In genomic region chr6:13487122-13488014, GRCh38 we compare ENCODE assay signal across 8 cellular contexts. TPM values are rescaled to one million over a fixed set of nuclear protein-coding genes. Genes with fewer than 3 reads are reported as not detected.
DNase-seq lines count a peak whose midpoint lies in the region; ATAC-seq, FAIRE-seq and TF ChIP-seq lines count a peak whose summit lies in the region.

TSS of gene GFOD1 (minus strand) at chr6:13487600. CDS start at chr6:13486890, 710 bp downstream.

- FAIRE-seq in D721Med (lab: Jason Lieb, UNC) = no peak

- H3K4me2 ChIP-seq in OCI-LY3 (ENCODE audit: low read length) = peak within 1 kb of the TSS; percentile 97

- peaks cover 24% of the 10 kb centered on the region for H3K4me1 ChIP-seq in HUES6 (ENCODE audit: control insufficient read depth, insufficient read depth, low read length)
- H3K4me1 ChIP-seq in OCI-LY3 (ENCODE audit: low read length) = peaks cover 14% of the 10 kb centered on the region
- peaks cover 9 to 10% of the 10 kb centered on the region in 2 donors for H3K4me1 ChIP-seq in esophagus (ENCODE audit: control insufficient read depth in 2 of 2, insufficient read depth in 2 of 2, low read length in 1 of 2)
- H3K4me1 ChIP-seq in mucosa of stomach (ENCODE audit: control insufficient read depth, insufficient read depth, low read length) = peaks cover 26% of the 10 kb centered on the region

- H3K27ac Mint-ChIP-seq in activated T-cell treated with anti-CD3 and anti-CD28 coated beads, Interleukin-2, amount 50 U/mL, for 24 hours = peak within 1 kb of the TSS; percentile 87

- H3K36me3 ChIP-seq in HUES6 (ENCODE audit: control insufficient read depth, insufficient read depth, low read length) = no peaks in the 10 kb centered on the region
- no peaks in the 10 kb centered on the region for H3K36me3 ChIP-seq in OCI-LY3 (replicated peaks; ENCODE audit: low read depth, low read length)
- no peaks in the 10 kb centered on the region for H3K36me3 ChIP-seq in esophagus (ENCODE audit: control insufficient read depth in 2 of 2, insufficient read depth in 2 of 2, low read length in 1 of 2)
- H3K36me3 ChIP-seq in mucosa of stomach (ENCODE audit: control insufficient read depth, insufficient read depth, low read length) = no peaks in the 10 kb centered on the region

- H3K4me3 Mint-ChIP-seq in activated T-cell treated with anti-CD3 and anti-CD28 coated beads, Interleukin-2, amount 50 U/mL, for 24 hours = peak within 1 kb of the TSS; percentile 86

- H3K4me1 Mint-ChIP-seq in activated T-cell treated with anti-CD3 and anti-CD28 coated beads, Interleukin-2, amount 50 U/mL, for 24 hours (ENCODE audit: low read depth) = peaks cover 45% of the 10 kb centered on the region

- peaks cover 6% of the 10 kb centered on the region for H3K27me3 Mint-ChIP-seq in activated T-cell treated with anti-CD3 and anti-CD28 coated beads, Interleukin-2, amount 50 U/mL, for 24 hours

- TF ChIP-seq CTCF in D721Med (IDR thresholded peaks at IDR 0.05; ENCODE audit: insufficient read depth, missing control alignments) = no peak
- no peak for TF ChIP-seq CTCF in OCI-LY3 (IDR thresholded peaks at IDR 0.05; ENCODE audit: low read depth, low read length)

- peaks cover 57% of the 10 kb centered on the region for H3K27me3 ChIP-seq in HUES6 (ENCODE audit: control insufficient read depth, insufficient read depth, low read length)
- H3K27me3 ChIP-seq in OCI-LY3 (ENCODE audit: low read depth, low read length) = peaks cover 16% of the 10 kb centered on the region; the same call in 1 of the 2 replicates
- H3K27me3 ChIP-seq in esophagus (ENCODE audit: control insufficient read depth in 1 of 2, insufficient read depth in 2 of 2, low read length in 2 of 2) = no peaks in the 10 kb centered on the region
- peaks cover 6% of the 10 kb centered on the region for H3K27me3 ChIP-seq in mucosa of stomach (ENCODE audit: control insufficient read depth, insufficient read depth, low read length)

- 0 to 1% methylated on average over 39 to 109 of the region's 109 CpGs for WGBS in esophagus, 2 donors

- ATAC-seq in GM21423 (IDR thresholded peaks at IDR 0.05; ENCODE audit: unreplicated experiment) = peak; percentile 75

- peak within 1 kb of the TSS; percentile 69; the same call in 1 of the 2 replicates for H2AFZ ChIP-seq in OCI-LY3 (ENCODE audit: low read depth, low read length)

- no peaks in the 10 kb centered on the region; the same call in 1 of the 2 replicates for H4K20me1 ChIP-seq in OCI-LY3 (ENCODE audit: insufficient read depth, low read length)

- no peaks in the 10 kb centered on the region for H3K9me3 Mint-ChIP-seq in activated T-cell treated with anti-CD3 and anti-CD28 coated beads, Interleukin-2, amount 50 U/mL, for 24 hours

- H3K79me2 ChIP-seq in OCI-LY3 (ENCODE audit: low read length) = no peaks in the 10 kb centered on the region

- H3K36me3 Mint-ChIP-seq in activated T-cell treated with anti-CD3 and anti-CD28 coated beads, Interleukin-2, amount 50 U/mL, for 24 hours (ENCODE audit: low read depth) = peaks cover 12% of the 10 kb centered on the region

- peak; percentile 75 for DNase-seq in D721Med (ENCODE audit: insufficient read length, low spot score)
- peak; percentile 87 for DNase-seq in activated T-cell treated with anti-CD3 and anti-CD28 coated beads, Interleukin-2, amount 50 U/mL, for 24 hours
- peak; percentile 54 for DNase-seq in stimulated activated CD8-positive, alpha-beta memory T cell treated with anti-CD3 and anti-CD28 coated beads, Interleukin-7, amount 100 ng/mL, for 24 hours (ENCODE audit: low read depth)

- H3K27ac ChIP-seq in HUES6 (ENCODE audit: low read depth, low read length) = no peak within 1 kb of the TSS
- H3K27ac ChIP-seq in OCI-LY3 (ENCODE audit: low read length) = no peak within 1 kb of the TSS
- H3K27ac ChIP-seq in esophagus (ENCODE audit: low read depth in 2 of 2, low read length in 1 of 2) = peak within 1 kb of the TSS; percentile 94 to 98

- peak within 1 kb of the TSS; percentile 55 for H3K9ac ChIP-seq in HUES6 (ENCODE audit: low read length)
- H3K9ac ChIP-seq in OCI-LY3 (ENCODE audit: low read length) = peak within 1 kb of the TSS; percentile 43
- peak within 1 kb of the TSS; percentile 57 for H3K9ac ChIP-seq in mucosa of stomach (ENCODE audit: low read length)

- H3K9me3 ChIP-seq in HUES6 (ENCODE audit: control insufficient read depth, insufficient read depth, low read depth, low read length) (no peaks in the 10 kb centered on the region), OCI-LY3 (ENCODE audit: insufficient read depth, low read length) (no peaks in the 10 kb centered on the region), esophagus (ENCODE audit: control insufficient read depth in 2 of 2, insufficient read depth in 1 of 2, low read depth in 1 of 2, low read length in 1 of 2) (no peaks in the 10 kb centered on the region), mucosa of stomach (ENCODE audit: control insufficient read depth, low read length) (no peaks in the 10 kb centered on the region)

- H3K4me3 ChIP-seq in HUES6 (ENCODE audit: low read depth, low read length) (peak within 1 kb of the TSS; percentile 65), OCI-LY3 (ENCODE audit: low read length) (peak within 1 kb of the TSS; percentile 85), esophagus (ENCODE audit: low read depth in 1 of 2, low read length in 2 of 2) (peak within 1 kb of the TSS; percentile 77 to 80), mucosa of stomach (ENCODE audit: low read length) (peak within 1 kb of the TSS; percentile 63)

RNA-seq across cellular contexts. Expression of gene GFOD1, which starts in this region (rescaled TPM):
- polyA plus RNA-seq in esophagus = 1 to 10 TPM; 4.2 to 6.8 TPM

Comparison
In these comparisons a context has a peak if more than half of its experiments do, and no peak if none do; other contexts are left out.
1. H3K27ac ChIP-seq: peak in esophagus (2 of 2); none in HUES6 (single experiment) and OCI-LY3 (single experiment).
2. Peak in every context shown above with its lines, with median percentiles within 50 percentile points of each other: DNase-seq, H3K4me3 ChIP-seq and H3K9ac ChIP-seq.